8 cellular contexts compared by ENCODE assay signal in the genomic region with DNA sequence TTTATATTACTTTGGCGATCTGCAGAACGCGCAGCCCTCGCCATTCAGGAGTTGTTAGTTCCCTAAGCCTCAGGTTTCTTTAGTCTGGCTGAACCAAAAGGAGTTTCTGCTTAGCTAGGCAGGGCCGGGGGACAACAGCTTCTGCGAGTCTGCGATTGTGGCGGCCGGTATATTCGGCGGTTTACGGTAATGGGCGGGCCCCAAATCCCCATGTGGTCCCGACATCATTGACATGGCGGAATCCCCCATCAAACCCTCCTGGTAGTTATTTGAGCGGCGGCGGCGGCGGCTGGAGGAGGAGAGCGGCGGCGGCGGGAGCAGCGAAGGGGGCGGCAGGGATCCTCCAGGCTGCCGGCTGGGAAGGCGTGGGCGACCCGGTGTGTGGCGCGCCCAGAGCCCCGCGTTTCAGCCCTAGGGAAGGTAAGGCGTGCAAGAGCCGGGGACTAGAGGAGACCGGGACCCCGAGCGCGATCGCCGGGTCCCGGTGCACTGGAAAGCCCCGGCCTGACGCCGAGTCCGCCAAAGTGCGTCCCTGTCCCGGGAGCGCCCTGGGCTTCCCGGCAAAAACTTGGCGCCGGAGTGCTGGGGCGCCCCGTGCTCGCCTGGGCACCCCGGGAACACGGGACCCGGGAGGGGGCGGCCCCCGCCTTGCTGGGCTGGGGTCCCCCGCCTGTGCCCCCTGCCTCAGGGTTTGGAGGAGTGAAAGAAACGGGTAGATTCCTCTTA. TPM values are rescaled to one million over a fixed set of nuclear protein-coding genes. Genes with fewer than 3 reads are reported as not detected.
A peak's percentile ranks its signal among the peaks of the same experiment; 100 is the strongest.
DNase-seq lines count a peak whose midpoint lies in the region; ATAC-seq and TF ChIP-seq lines count a peak whose summit lies in the region.

A gene (plus strand): TSS at position 227 of the 726 bp plus-strand sequence. CDS start 72,902 bp downstream, outside the sequence.

- H3K27me3 Mint-ChIP-seq in activated B cell treated with CpG ODN at 0.5 μM for 24 hours: peaks cover 8% of the 10 kb centered on the region

- ATAC-seq in GM18909 (IDR thresholded peaks at IDR 0.05; ENCODE audit: poor library complexity, unreplicated experiment) (peak; percentile 75), HG03175 (IDR thresholded peaks at IDR 0.05; ENCODE audit: unreplicated experiment) (peak; percentile 82), activated B cell treated with CpG ODN at 0.5 μM for 24 hours (ENCODE audit: low read depth) (peak; percentile 90)

- DNase-seq in AG04450 (ENCODE audit: low read depth, low spot score) (peak; percentile 90), NCI-H345 (lab: John Stamatoyannopoulos, UW) (peak; percentile 61), activated B cell treated with CpG ODN at 0.5 μM for 24 hours (peak; percentile 81), caudate nucleus (lab: John Stamatoyannopoulos, UW) (peak; percentile 23 to 97 (median 88)), iris pigment epithelial cell (ENCODE audit: low read depth) (peak; percentile 98)
- DNase-seq in stimulated activated CD4-positive, alpha-beta T cell treated with anti-CD3 and anti-CD28 coated beads, Interleukin-12 subunit alpha, Interleukin-12 subunit beta, amount 100 ng/mL, for 4 hours: peak; percentile 85

- peak within 1 kb of the TSS; percentile 97 for H3K4me3 Mint-ChIP-seq in activated B cell treated with CpG ODN at 0.5 μM for 24 hours

- no peaks in the 10 kb centered on the region for H3K9me3 Mint-ChIP-seq in activated B cell treated with CpG ODN at 0.5 μM for 24 hours

- H3K9me3 ChIP-seq in AG04450 (ENCODE audit: control insufficient read depth, insufficient read depth, low read length): no peaks in the 10 kb centered on the region; the same call in none of the 2 replicates

- TF ChIP-seq CTCF in AG04450 (IDR thresholded peaks at IDR 0.05; ENCODE audit: low read depth, low read length) (no peak), activated B cell treated with CpG ODN at 0.5 μM for 24 hours (IDR thresholded peaks at IDR 0.05) (no peak)

- H3K27ac ChIP-seq in AG04450 (ENCODE audit: low read depth, low read length) (peak within 1 kb of the TSS; percentile 97), caudate nucleus (ENCODE audit: low read depth, low read length) (peak within 1 kb of the TSS; percentile 82)

- CTCF ChIA-PET in AG04450 (lab: Charles Lee) (no interaction called here), activated B cell treated with CpG ODN at 0.5 μM for 24 hours (lab: Charles Lee) (no interaction called here)

- H3K27ac Mint-ChIP-seq in activated B cell treated with CpG ODN at 0.5 μM for 24 hours: peak within 1 kb of the TSS; percentile 88

- H3K4me1 Mint-ChIP-seq in activated B cell treated with CpG ODN at 0.5 μM for 24 hours: peaks cover 7% of the 10 kb centered on the region

- H3K4me3 ChIP-seq in AG04450 (ENCODE audit: low read depth, low read length): peak within 1 kb of the TSS; percentile 79

- peaks cover 4% of the 10 kb centered on the region for H3K36me3 Mint-ChIP-seq in activated B cell treated with CpG ODN at 0.5 μM for 24 hours (ENCODE audit: low read depth)

- no peaks in the 10 kb centered on the region for H3K27me3 ChIP-seq in AG04450 (ENCODE audit: control insufficient read depth, insufficient read depth, low read length)

- intact Hi-C loops in activated B cell treated with CpG ODN at 0.5 μM for 24 hours (cut with micrococcal nuclease): loop anchor here (1.0 to 10.0 kb wide), 8 partner anchors 23 to 1165 kb away; a partner anchor contains a TSS

- POLR2A ChIA-PET in AG04450 (lab: Yijun Ruan, JAX): interaction anchor here (0.6 to 1.4 kb wide), 15 partner anchors 11 to 736 kb away, joined by 3 to 5 read pairs (median 3); no protein-coding TSS in a partner anchor
- POLR2A ChIA-PET in activated B cell treated with CpG ODN at 0.5 μM for 24 hours (lab: Charles Lee): interaction anchor here (0.6 to 1.2 kb wide), 2 partner anchors 9 to 1858 kb away, joined by 3 to 8 read pairs; no protein-coding TSS in a partner anchor

RNA-seq across cellular contexts. Expression of the gene that starts here (rescaled TPM):
- 39.5 and 59.0 TPM in 2 replicates for polyA plus RNA-seq in AG04450 (2011; rRNA removed)
- 152 and 170 TPM in 2 replicates for polyA minus RNA-seq in AG04450 (2011; rRNA and poly(A)+ RNA removed)
- 8.0 and 9.3 TPM in 2 replicates for total RNA-seq in activated B cell treated with CpG ODN at 0.5 μM for 24 hours

Comparison
In these comparisons a context has a peak if more than half of its experiments do, and no peak if none do; other contexts are left out.
1. Peak in every context shown above with its lines: DNase-seq, ATAC-seq, H3K4me3 ChIP-seq and H3K27ac ChIP-seq.